In the genomic region with DNA sequence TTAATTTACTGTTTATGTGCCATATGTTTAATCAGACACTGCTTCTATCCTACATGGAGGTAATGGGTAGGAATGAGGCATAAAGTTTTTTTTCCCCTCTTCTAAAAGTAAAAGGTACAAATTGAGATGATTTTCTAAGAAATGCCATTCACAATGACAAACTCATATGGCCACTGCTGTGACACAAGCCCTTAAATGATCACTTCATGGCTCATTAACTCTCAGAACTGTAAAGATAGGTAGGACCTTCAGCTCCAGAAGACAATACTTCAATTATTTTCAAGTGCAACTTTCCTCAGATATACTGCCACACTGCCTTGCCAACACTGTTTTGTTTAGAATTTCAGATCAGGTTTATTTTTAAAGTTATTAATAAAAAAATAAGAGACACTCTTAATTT, we compare ENCODE assay signal across 16 cellular contexts.
A peak's percentile ranks its signal among the peaks of the same experiment; 100 is the strongest.
DNase-seq lines count a peak whose midpoint lies in the region; ATAC-seq, FAIRE-seq and TF ChIP-seq lines count a peak whose summit lies in the region.
"Had no signal": no experiment of that assay in that cellular context is flagged by ENCODE, and none has a peak within 500 bp of the region (broad histone marks: within the 10 kb centered on the region; RNA-seq: fewer than 3 reads in every experiment).

No MANE protein-coding gene starts in this region.

- intact Hi-C loops in pancreas (cut with DNase I): no loop called here

- H3K27me3 Mint-ChIP-seq in endodermal cell (ENCODE audit: insufficient read depth): no peaks in the 10 kb centered on the region

- H3K36me3 Mint-ChIP-seq in endodermal cell (ENCODE audit: low read depth): no peaks in the 10 kb centered on the region

- no peaks in the 10 kb centered on the region for H3K4me1 ChIP-seq in pancreas
- H3K4me1 ChIP-seq in endodermal cell (ENCODE audit: control insufficient read depth, insufficient read depth, low read length): no peaks in the 10 kb centered on the region

- DNase-seq in NCI-H2107 treated with DMSO at 0.1 percent for 48 hours (lab: John Stamatoyannopoulos, UW; ENCODE audit: unreplicated experiment) (peak; percentile 0), NCI-H2107 (lab: John Stamatoyannopoulos, UW) (no peak), NCI-H1105 (lab: John Stamatoyannopoulos, UW) (peak; percentile 2), NCI-H510A treated with DMSO at 0.1 percent for 48 hours (lab: John Stamatoyannopoulos, UW) (peak; percentile 32), pancreas (no peak), endodermal cell (no peak)
- DNase-seq: C1 segment of cervical spinal cord, IMR-90, Kasumi-1, MM.1S, NCI-H1436 had no signal

- no peaks in the 10 kb centered on the region for H3K9me3 Mint-ChIP-seq in endodermal cell

- no peak overlapping the region for H3K4me3 Mint-ChIP-seq in endodermal cell
- H3K4me3 Mint-ChIP-seq: T-helper 2 cell treated with Interferon-gamma antibody and Interleukin-4, amounts not matched to agents 5 μg/mL and 100 μg/mL, for 36 hours had no signal

- no peak for TF ChIP-seq CTCF in pancreas (IDR thresholded peaks at IDR 0.05)
- no peak for TF ChIP-seq CTCF in endodermal cell (conservative IDR thresholded peaks at IDR 0.05)

- no peak for ATAC-seq in pancreas
- no peak for ATAC-seq in HG03108 (IDR thresholded peaks at IDR 0.05; ENCODE audit: unreplicated experiment)
- ATAC-seq: Panc1, Right ventricle myocardium inferior had no signal

- H3K9me3 ChIP-seq in pancreas: no peaks in the 10 kb centered on the region
- no peaks in the 10 kb centered on the region for H3K9me3 ChIP-seq in endodermal cell (ENCODE audit: control insufficient read depth, low read length)

- H3K27ac Mint-ChIP-seq in endodermal cell: no peak overlapping the region
- H3K27ac Mint-ChIP-seq: T-helper 2 cell treated with Interferon-gamma antibody and Interleukin-4, amounts not matched to agents 5 μg/mL and 100 μg/mL, for 36 hours had no signal

- peak; percentile 5 for FAIRE-seq in pancreas (lab: Jason Lieb, UNC)
- FAIRE-seq: H54 had no signal

- H3K36me3 ChIP-seq in pancreas (no peaks in the 10 kb centered on the region), endodermal cell (ENCODE audit: control insufficient read depth, insufficient read depth, low read length) (no peaks in the 10 kb centered on the region)

- H3K27ac ChIP-seq in pancreas (no peak overlapping the region), endodermal cell (ENCODE audit: low read depth, low read length) (no peak overlapping the region)

- no peaks in the 10 kb centered on the region for H3K4me1 Mint-ChIP-seq in endodermal cell

- no peak overlapping the region for H3K4me3 ChIP-seq in pancreas
- H3K4me3 ChIP-seq in endodermal cell (ENCODE audit: low read length): no peak overlapping the region

- H3K9ac ChIP-seq in endodermal cell (ENCODE audit: extremely low read depth, low read length, poor library complexity, severe bottlenecking): no peak overlapping the region

- H3K27me3 ChIP-seq in pancreas: no peaks in the 10 kb centered on the region
- H3K27me3 ChIP-seq in endodermal cell (ENCODE audit: control insufficient read depth, insufficient read depth, low read length, poor library complexity, severe bottlenecking): no peaks in the 10 kb centered on the region

Comparison
In these comparisons a context has a peak if more than half of its experiments do, and no peak if none do; other contexts are left out.
1. DNase-seq: peak in NCI-H2107 treated with DMSO at 0.1 percent for 48 hours (single experiment), NCI-H1105 (single experiment) and NCI-H510A treated with DMSO at 0.1 percent for 48 hours (single experiment); none in NCI-H2107 (single experiment), pancreas (0 of 6) and endodermal cell (single experiment).